13 cellular contexts compared by ENCODE assay signal in the genomic region with DNA sequence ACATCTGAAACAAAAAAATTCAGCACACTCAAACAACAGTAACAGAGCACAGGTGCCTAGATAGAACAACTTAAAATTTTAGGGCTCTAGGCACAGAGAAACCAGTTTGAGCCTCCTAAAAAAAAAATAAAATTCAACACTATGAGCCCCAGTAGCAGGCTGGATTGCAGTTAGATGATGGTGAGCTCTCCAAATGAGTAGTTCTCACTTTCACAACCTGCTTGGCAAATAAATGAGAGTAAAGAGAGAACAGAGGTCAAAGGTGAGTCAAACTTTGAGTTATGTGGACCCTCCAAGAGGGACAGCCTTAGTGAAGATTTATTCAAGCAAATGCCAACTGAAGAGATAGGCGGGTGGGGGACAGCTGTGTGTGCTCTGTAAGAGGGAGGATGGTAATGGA. TPM values are rescaled to one million over a fixed set of nuclear protein-coding genes. Genes with fewer than 3 reads are reported as not detected.
DNase-seq lines count a peak whose midpoint lies in the region; ATAC-seq and TF ChIP-seq lines count a peak whose summit lies in the region.
"Had no signal": no experiment of that assay in that cellular context is flagged by ENCODE, and none has a peak within 500 bp of the region (broad histone marks: within the 10 kb centered on the region; RNA-seq: fewer than 3 reads in every experiment).

No MANE protein-coding gene starts in this region.

- no peak for DNase-seq in NCI-H1105 (lab: John Stamatoyannopoulos, UW)
- no peak for DNase-seq in heart right ventricle
- DNase-seq in BE2C, result no peak
- DNase-seq: activated CD4-positive, alpha-beta memory T cell treated with anti-CD3 and anti-CD28 coated beads for 36 hours; activated gamma-delta T cell; hippocampal formation; NCI-H1092 had no signal

- H3K4me2 ChIP-seq in neural cell (ENCODE audit: low read length), result no peak overlapping the region

- no peak for TF ChIP-seq EP300 in neural cell (conservative IDR thresholded peaks at IDR 0.05; ENCODE audit: poor library complexity, severe bottlenecking)

- H3K9ac ChIP-seq in neural cell (ENCODE audit: low read length), result no peak overlapping the region

- no peaks in the 10 kb centered on the region for H3K9me2 ChIP-seq in neural cell (ENCODE audit: insufficient read depth, low read length)

- H3K79me2 ChIP-seq in neural cell (replicated peaks; ENCODE audit: insufficient read depth, low read length), result peaks cover 70% of the 10 kb centered on the region

- no peak for TF ChIP-seq RAD21 in neural cell (conservative IDR thresholded peaks at IDR 0.05)

- intact Hi-C loops in heart right ventricle (cut with DNase I), result no loop called here

- peak overlapping the region; percentile 82 for H3K4me3 ChIP-seq in neural cell (ENCODE audit: low read length)
- no peak overlapping the region for H3K4me3 ChIP-seq in heart right ventricle
- H3K4me3 ChIP-seq in BE2C (ENCODE audit: low read depth, low read length), result no peak overlapping the region

- no peaks in the 10 kb centered on the region for H3K27me3 ChIP-seq in neural cell (ENCODE audit: insufficient read depth, low read depth, low read length)
- H3K27me3 ChIP-seq in heart right ventricle, result peaks cover 0 to 10% (median 0%) of the 10 kb centered on the region in 7 donors
- no peaks in the 10 kb centered on the region for H3K27me3 ChIP-seq in BE2C

- no peak overlapping the region for H2AFZ ChIP-seq in neural cell (ENCODE audit: low read depth, low read length)

- no peaks in the 10 kb centered on the region for H3F3A ChIP-seq in neural cell (ENCODE audit: insufficient read depth, low read length, poor library complexity, severe bottlenecking)

- H4K20me1 ChIP-seq in neural cell (ENCODE audit: insufficient read depth), result peaks cover 5% of the 10 kb centered on the region

- H3K4me1 ChIP-seq in heart right ventricle, result peaks cover 0 to 27% (median 15%) of the 10 kb centered on the region in 9 donors
- H3K4me1 ChIP-seq in BE2C, result no peaks in the 10 kb centered on the region

- H3K27ac ChIP-seq in neural cell (ENCODE audit: low read length), result no peak overlapping the region
- no peak overlapping the region for H3K27ac ChIP-seq in heart right ventricle
- H3K27ac ChIP-seq: C4-2B had no signal

- H3K9me3 ChIP-seq in neural cell (ENCODE audit: low read length) (no peaks in the 10 kb centered on the region), heart right ventricle (no peaks in the 10 kb centered on the region), BE2C (no peaks in the 10 kb centered on the region)

- H3K36me3 ChIP-seq in neural cell (ENCODE audit: insufficient read depth, low read length) (no peaks in the 10 kb centered on the region), heart right ventricle (peaks cover 0 to 27% (median 0%) of the 10 kb centered on the region in 9 donors), BE2C (no peaks in the 10 kb centered on the region)

- whole genome bisulfite sequencing in heart right ventricle, 2 donors, result 100% methylated on average over 1 of the region's 1 CpG

- ATAC-seq in GM18867 (IDR thresholded peaks at IDR 0.05; ENCODE audit: unreplicated experiment), result peak; percentile 69
- ATAC-seq in GM21526 (IDR thresholded peaks at IDR 0.05; ENCODE audit: low FRiP score, unreplicated experiment), result peak; percentile 61
- ATAC-seq in HG03457 (IDR thresholded peaks at IDR 0.05; ENCODE audit: unreplicated experiment), result peak; percentile 55
- no peak for ATAC-seq in heart right ventricle
- ATAC-seq: HepG2 had no signal

- no peak for TF ChIP-seq CTCF in neural cell (IDR thresholded peaks at IDR 0.05; ENCODE audit: poor library complexity, severe bottlenecking)
- no peak for TF ChIP-seq CTCF in heart right ventricle (IDR thresholded peaks at IDR 0.05)
- TF ChIP-seq CTCF in BE2C (IDR thresholded peaks at IDR 0.05; ENCODE audit: low read depth, low read length), result no peak

TF ChIP-seq in neural cell, 6 proteins besides CTCF, POLR2A, EP300 and RAD21:
- TF ChIP-seq, protein P1, sequence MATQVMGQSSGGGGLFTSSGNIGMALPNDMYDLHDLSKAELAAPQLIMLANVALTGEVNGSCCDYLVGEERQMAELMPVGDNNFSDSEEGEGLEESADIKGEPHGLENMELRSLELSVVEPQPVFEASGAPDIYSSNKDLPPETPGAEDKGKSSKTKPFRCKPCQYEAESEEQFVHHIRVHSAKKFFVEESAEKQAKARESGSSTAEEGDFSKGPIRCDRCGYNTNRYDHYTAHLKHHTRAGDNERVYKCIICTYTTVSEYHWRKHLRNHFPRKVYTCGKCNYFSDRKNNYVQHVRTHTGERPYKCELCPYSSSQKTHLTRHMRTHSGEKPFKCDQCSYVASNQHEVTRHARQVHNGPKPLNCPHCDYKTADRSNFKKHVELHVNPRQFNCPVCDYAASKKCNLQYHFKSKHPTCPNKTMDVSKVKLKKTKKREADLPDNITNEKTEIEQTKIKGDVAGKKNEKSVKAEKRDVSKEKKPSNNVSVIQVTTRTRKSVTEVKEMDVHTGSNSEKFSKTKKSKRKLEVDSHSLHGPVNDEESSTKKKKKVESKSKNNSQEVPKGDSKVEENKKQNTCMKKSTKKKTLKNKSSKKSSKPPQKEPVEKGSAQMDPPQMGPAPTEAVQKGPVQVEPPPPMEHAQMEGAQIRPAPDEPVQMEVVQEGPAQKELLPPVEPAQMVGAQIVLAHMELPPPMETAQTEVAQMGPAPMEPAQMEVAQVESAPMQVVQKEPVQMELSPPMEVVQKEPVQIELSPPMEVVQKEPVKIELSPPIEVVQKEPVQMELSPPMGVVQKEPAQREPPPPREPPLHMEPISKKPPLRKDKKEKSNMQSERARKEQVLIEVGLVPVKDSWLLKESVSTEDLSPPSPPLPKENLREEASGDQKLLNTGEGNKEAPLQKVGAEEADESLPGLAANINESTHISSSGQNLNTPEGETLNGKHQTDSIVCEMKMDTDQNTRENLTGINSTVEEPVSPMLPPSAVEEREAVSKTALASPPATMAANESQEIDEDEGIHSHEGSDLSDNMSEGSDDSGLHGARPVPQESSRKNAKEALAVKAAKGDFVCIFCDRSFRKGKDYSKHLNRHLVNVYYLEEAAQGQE (IDR thresholded peaks at IDR 0.05; ENCODE audit: borderline replicate concordance), result no peak
- no peak for TF ChIP-seq TAF1 (IDR thresholded peaks at IDR 0.05; ENCODE audit: low read depth)
- no peak for TF ChIP-seq EZH2 (IDR thresholded peaks at IDR 0.05; ENCODE audit: borderline replicate concordance, insufficient read depth, low read length, poor library complexity, severe bottlenecking)
- no peak for TF ChIP-seq MXI1 (conservative IDR thresholded peaks at IDR 0.05; ENCODE audit: poor library complexity, severe bottlenecking)
- no peak for TF ChIP-seq POLR2AphosphoS5 (IDR thresholded peaks at IDR 0.05)
- no peak for TF ChIP-seq SMC3 (conservative IDR thresholded peaks at IDR 0.05; ENCODE audit: poor library complexity)

RNA-seq across cellular contexts. Expression of a gene that starts 3.6 kb away (rescaled TPM):
- polyA plus RNA-seq in neural cell (58.6 and 64.9 TPM in 2 replicates), heart right ventricle (1 to 10 TPM; 1.2 to 9.1 TPM)
- polyA minus RNA-seq in neural cell, result 33.4 and 38.7 TPM in 2 replicates
- 1 to 10 TPM; 3.0 to 5.4 (median 4.3) TPM for total RNA-seq in heart right ventricle
- polyA plus RNA-seq in BE2C (2012; ENCODE audit: insufficient read depth, insufficient read length, low read depth), result 6.9 TPM
- total RNA-seq: HepG2 had no signal

Comparison
In these comparisons a context has a peak if more than half of its experiments do, and no peak if none do; other contexts are left out.
1. ATAC-seq: peak in GM18867 (single experiment), GM21526 (single experiment) and HG03457 (single experiment); none in heart right ventricle (0 of 8).